Comparison of ENCODE assay signal across 1 cellular context in genomic region chr2:233754872-233755611, GRCh38.
TF ChIP-seq lines count a peak whose summit lies in the region.

No MANE protein-coding gene starts in this region.

TF ChIP-seq in A549, 52 proteins besides CTCF, POLR2A, EP300 and RAD21 (continued from another document):
- TF ChIP-seq HES2 (IDR thresholded peaks at IDR 0.05): no peak
- TF ChIP-seq NPAS2 (CRISPR knock-in tag; IDR thresholded peaks at IDR 0.05; ENCODE audit: borderline replicate concordance): no peak
- TF ChIP-seq RNF2 (IDR thresholded peaks at IDR 0.05; ENCODE audit: borderline replicate concordance, low read depth): no peak
- TF ChIP-seq PHF8 (IDR thresholded peaks at IDR 0.05; ENCODE audit: borderline replicate concordance, low read depth): no peak
- TF ChIP-seq CBX2 (IDR thresholded peaks at IDR 0.05; ENCODE audit: borderline replicate concordance, low read depth): no peak
- no peak for TF ChIP-seq HDAC2 (IDR thresholded peaks at IDR 0.05)
- TF ChIP-seq ATOH8 (CRISPR knock-in tag; IDR thresholded peaks at IDR 0.05; ENCODE audit: low read depth): no peak
- no peak for TF ChIP-seq MAZ (IDR thresholded peaks at IDR 0.05; ENCODE audit: borderline replicate concordance, low read depth, low read length)
- no peak for TF ChIP-seq HMGXB4 (CRISPR knock-in tag; IDR thresholded peaks at IDR 0.05; ENCODE audit: borderline replicate concordance)
- TF ChIP-seq RCOR1 (IDR thresholded peaks at IDR 0.05; ENCODE audit: low read depth, low read length): no peak
- TF ChIP-seq MAFK (IDR thresholded peaks at IDR 0.05; ENCODE audit: partially characterized antibody): no peak
- TF ChIP-seq NFE2L2 (conservative IDR thresholded peaks at IDR 0.05; ENCODE audit: low read length): no peak
- TF ChIP-seq BHLHE40 (IDR thresholded peaks at IDR 0.05; ENCODE audit: low read depth, low read length): no peak
- no peak for TF ChIP-seq FOSL2 (IDR thresholded peaks at IDR 0.05)
- TF ChIP-seq FOSL2 (CRISPR knock-in tag; IDR thresholded peaks at IDR 0.05): no peak
